14 cellular contexts compared by ENCODE assay signal in the genomic region with DNA sequence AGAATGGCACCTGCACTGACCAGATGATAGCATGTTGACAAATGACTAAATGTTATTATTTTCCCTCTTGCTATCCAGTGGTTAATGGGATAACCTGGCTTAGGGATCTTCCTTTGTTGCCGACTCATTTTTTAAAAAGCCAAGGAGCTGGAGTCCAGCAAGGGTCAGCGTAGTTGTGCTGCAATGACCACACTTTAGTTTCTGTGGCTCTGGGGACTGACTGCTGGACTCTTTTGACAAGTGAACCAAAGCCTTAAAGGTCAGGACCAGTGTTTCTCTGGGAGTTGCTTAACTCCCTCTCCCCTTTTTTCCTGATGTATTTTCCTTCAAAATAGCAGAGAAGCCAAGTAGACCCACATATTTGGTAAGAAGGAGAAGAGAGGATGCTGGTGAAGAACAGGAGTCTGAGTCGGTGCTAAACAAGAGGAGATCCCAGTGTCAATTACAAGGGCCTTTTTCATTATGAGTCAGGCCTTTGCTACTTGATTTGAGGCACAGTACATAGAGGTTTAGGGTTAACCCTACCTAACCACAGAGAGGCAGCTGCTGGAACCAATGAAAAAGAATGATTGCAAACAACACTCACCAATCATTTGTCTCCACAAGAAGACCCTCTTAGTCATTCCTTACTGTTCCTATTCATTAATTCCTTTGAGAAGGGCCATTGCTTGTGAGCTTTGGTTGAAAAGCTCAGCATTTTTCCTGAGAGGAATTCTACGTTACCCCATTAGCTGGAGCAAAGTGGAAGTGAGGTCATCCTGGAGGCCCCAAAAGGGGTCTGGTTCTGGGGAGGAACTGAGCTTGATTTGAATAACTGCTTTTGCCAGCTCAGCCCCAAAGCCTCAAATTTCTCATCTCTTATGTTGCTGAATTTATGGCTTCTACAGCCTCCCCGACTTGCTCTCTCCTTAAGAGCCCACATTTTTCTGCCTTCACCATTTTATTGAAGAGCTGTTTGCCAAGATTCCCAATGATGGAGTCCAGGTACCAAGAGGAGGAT.
DNase-seq lines count a peak whose midpoint lies in the region; ATAC-seq and TF ChIP-seq lines count a peak whose summit lies in the region.
"Had no signal": no experiment of that assay in that cellular context is flagged by ENCODE, and none has a peak within 500 bp of the region (broad histone marks: within the 10 kb centered on the region; RNA-seq: fewer than 3 reads in every experiment).

No MANE protein-coding gene starts in this region.

- H3K27me3 ChIP-seq in osteoblast (ENCODE audit: insufficient read depth, low read length) = no peaks in the 10 kb centered on the region
- H3K27me3 ChIP-seq: SJCRH30 had no signal

- H3K9me3 ChIP-seq in OCI-LY7 (ENCODE audit: low read length) (no peaks in the 10 kb centered on the region), osteoblast (ENCODE audit: low read depth, low read length) (no peaks in the 10 kb centered on the region)
- H3K9me3 ChIP-seq: SJCRH30 had no signal

- H3K9me2 ChIP-seq in OCI-LY7 (ENCODE audit: insufficient read depth, low read length) = no peaks in the 10 kb centered on the region

- no peak overlapping the region for H2AFZ ChIP-seq in OCI-LY7 (ENCODE audit: low read length)
- no peak overlapping the region for H2AFZ ChIP-seq in osteoblast (ENCODE audit: low read length)

- H4K20me1 ChIP-seq in OCI-LY7 (ENCODE audit: insufficient read depth, low read length) (no peaks in the 10 kb centered on the region), osteoblast (ENCODE audit: insufficient read depth, low read length) (no peaks in the 10 kb centered on the region)

- DNase-seq in glomerular visceral epithelial cell (ENCODE audit: extremely low spot score) (peak; percentile 15), OCI-LY7 (ENCODE audit: low spot score) (no peak), osteoblast (ENCODE audit: insufficient read length, low spot score, missing footprints) (no peak), mesothelial cell of epicardium (ENCODE audit: low spot score in 2 of 2, unreplicated experiment in 2 of 2) (no peak), ecto neural progenitor cell (ENCODE audit: low spot score) (no peak)
- DNase-seq: H7; NCI-H146; stimulated activated naive CD4-positive, alpha-beta T cell treated with Interleukin-2 at 50 U/mL for 16 hours had no signal

- ATAC-seq in GM18870 (IDR thresholded peaks at IDR 0.05; ENCODE audit: unreplicated experiment) (peak; percentile 99), GM21528 (IDR thresholded peaks at IDR 0.05; ENCODE audit: low FRiP score, unreplicated experiment) (peak; percentile 93), HG03139 (IDR thresholded peaks at IDR 0.05; ENCODE audit: unreplicated experiment) (peak; percentile 97)

- H3K79me2 ChIP-seq in OCI-LY7 (ENCODE audit: insufficient read depth, low read depth, low read length) (no peaks in the 10 kb centered on the region), osteoblast (ENCODE audit: insufficient read depth, low read length) (no peaks in the 10 kb centered on the region)

- no peaks in the 10 kb centered on the region for H3K36me3 Mint-ChIP-seq in mesothelial cell of epicardium
- H3K36me3 Mint-ChIP-seq: memory B cell had no signal

- no TSS peak for BruUV-seq in OCI-LY7 (replicated peaks; lab: Mats Ljungman, UMichigan)

- H3K4me2 ChIP-seq in OCI-LY7 (ENCODE audit: low read length) = no peak overlapping the region
- H3K4me2 ChIP-seq in osteoblast (ENCODE audit: insufficient read depth, low read length) = no peak overlapping the region
- H3K4me2 ChIP-seq: smooth muscle cell had no signal

- H3K4me1 ChIP-seq in OCI-LY7 (ENCODE audit: insufficient read depth, low read length, poor library complexity, severe bottlenecking) (no peaks in the 10 kb centered on the region), osteoblast (ENCODE audit: insufficient read depth, low read length) (no peaks in the 10 kb centered on the region)
- H3K4me1 ChIP-seq: SJCRH30 had no signal

- no peaks in the 10 kb centered on the region for H3K4me1 Mint-ChIP-seq in mesothelial cell of epicardium
- H3K4me1 Mint-ChIP-seq: memory B cell had no signal

- intact Hi-C loops in OCI-LY7 (cut with micrococcal nuclease; ENCODE audit: unreplicated experiment) = no loop called here

- CTCF ChIA-PET in OCI-LY7 (lab: Charles Lee; ENCODE audit: unreplicated experiment) = no interaction called here

- POLR2A ChIA-PET in OCI-LY7 (lab: Charles Lee) = no interaction called here

- TF ChIP-seq CTCF in OCI-LY7 (conservative IDR thresholded peaks at IDR 0.05; ENCODE audit: low read length) (no peak), osteoblast (IDR thresholded peaks at IDR 0.05; ENCODE audit: extremely low read depth, low read depth, low read length) (no peak), mesothelial cell of epicardium (IDR thresholded peaks at IDR 0.05; ENCODE audit: unreplicated experiment) (no peak)

- H3K4me3 ChIP-seq in OCI-LY7 (ENCODE audit: low read depth, low read length, poor library complexity, severe bottlenecking) = no peak overlapping the region
- no peak overlapping the region for H3K4me3 ChIP-seq in osteoblast (ENCODE audit: insufficient read depth, low read length)
- H3K4me3 ChIP-seq: SJCRH30, smooth muscle cell had no signal

- H3K9me3 Mint-ChIP-seq in mesothelial cell of epicardium = no peaks in the 10 kb centered on the region

- H3K4me3 Mint-ChIP-seq in mesothelial cell of epicardium = no peak overlapping the region
- H3K4me3 Mint-ChIP-seq: memory B cell had no signal

- H3K27ac ChIP-seq in OCI-LY7 (ENCODE audit: low read depth, low read length, poor library complexity, severe bottlenecking) = no peak overlapping the region
- H3K27ac ChIP-seq in osteoblast (ENCODE audit: low read depth, low read length) = no peak overlapping the region
- H3K27ac ChIP-seq: SJCRH30 had no signal

- H3K36me3 ChIP-seq in OCI-LY7 (ENCODE audit: insufficient read depth, low read length) (no peaks in the 10 kb centered on the region), osteoblast (ENCODE audit: insufficient read depth, low read length) (no peaks in the 10 kb centered on the region)
- H3K36me3 ChIP-seq: SJCRH30 had no signal

- H3K27ac Mint-ChIP-seq in mesothelial cell of epicardium = no peak overlapping the region
- H3K27ac Mint-ChIP-seq: memory B cell had no signal

- peaks cover 11% of the 10 kb centered on the region for H3K27me3 Mint-ChIP-seq in mesothelial cell of epicardium (ENCODE audit: low read depth)
